ENCODE assay signal across 2 cellular contexts in genomic region chr12:46064548-46064947, GRCh38.
TF ChIP-seq lines count a peak whose summit lies in the region.

No MANE protein-coding gene starts in this region.

TF ChIP-seq in IMR-90, 13 proteins besides CTCF, POLR2A, EP300 and RAD21 (continued from another document):
- no peak for TF ChIP-seq BHLHE40 (IDR thresholded peaks at IDR 0.05; ENCODE audit: low read depth, low read length)
- no peak for TF ChIP-seq CEBPB (IDR thresholded peaks at IDR 0.05; ENCODE audit: low read depth, low read length)
- no peak for TF ChIP-seq SMC3 (IDR thresholded peaks at IDR 0.05; ENCODE audit: low read depth, low read length)
- no peak for TF ChIP-seq MAFK (IDR thresholded peaks at IDR 0.05; ENCODE audit: low read depth, low read length)
- no peak for TF ChIP-seq MXI1 (IDR thresholded peaks at IDR 0.05; ENCODE audit: borderline replicate concordance, low read depth, low read length)
- no peak for TF ChIP-seq FOS (IDR thresholded peaks at IDR 0.05; ENCODE audit: low read depth, low read length)
- no peak for TF ChIP-seq RCOR1 (IDR thresholded peaks at IDR 0.05; ENCODE audit: insufficient replicate concordance, low read length)
- no peak for TF ChIP-seq ELK1 (IDR thresholded peaks at IDR 0.05; ENCODE audit: borderline replicate concordance, low read depth, low read length)
- TF ChIP-seq USF2 (IDR thresholded peaks at IDR 0.05; ENCODE audit: low read depth, low read length) = no peak
- TF ChIP-seq NFE2L2 (IDR thresholded peaks at IDR 0.05; ENCODE audit: low read depth, low read length) = no peak

TF ChIP-seq in K562, 482 proteins besides CTCF, POLR2A, EP300 and RAD21 (continued from another document):
- TF ChIP-seq ETS1 (conservative IDR thresholded peaks at IDR 0.05; ENCODE audit: control insufficient read depth, low read depth, low read length) (no peak), RBM14 (IDR thresholded peaks at IDR 0.05; ENCODE audit: borderline replicate concordance, insufficient read depth, low read depth, low read length) (no peak)
TF ChIP-seq in K562: peak in this region for 0.
